24 cellular contexts compared by ENCODE assay signal in genomic region chr21:43819511-43820405, GRCh38.
"Had no signal": no experiment of that assay in that cellular context is flagged by ENCODE, and none has a peak within 500 bp of the region (broad histone marks: within the 10 kb centered on the region; RNA-seq: fewer than 3 reads in every experiment).

No MANE protein-coding gene starts in this region.

- H3K27me3 Mint-ChIP-seq: activated CD4-positive, alpha-beta T cell treated with anti-CD3 and anti-CD28 coated beads, Interleukin-2, amount 10 ng/mL, durations not matched to agents 24 days and 14 days; activated CD8-positive, alpha-beta memory T cell treated with anti-CD3 and anti-CD28 coated beads, Interleukin-2, amount 10 ng/mL, durations not matched to agents 7 days and 5 days; activated CD8-positive, alpha-beta T cell treated with anti-CD3 and anti-CD28 coated beads for 36 hours; activated naive CD8-positive, alpha-beta T cell treated with anti-CD3 and anti-CD28 coated beads, Interleukin-2, amount 50 U/mL, for 24 hours had no signal

- H3K4me1 ChIP-seq: uterus had no signal

- H3K9me3 ChIP-seq: left lung, transverse colon had no signal

- H3K27ac ChIP-seq: stomach, transverse colon, uterus, VCaP had no signal

- H3K36me3 ChIP-seq: left lung, stomach, transverse colon, uterus had no signal

- H3K27me3 ChIP-seq: left lung, transverse colon, uterus had no signal

- H3K4me3 ChIP-seq: left lung, stomach, transverse colon, uterus had no signal

- ATAC-seq: activated CD4-positive, CD25-positive, alpha-beta regulatory T cell treated with anti-CD3 and anti-CD28 coated beads, Interleukin-2, amount 50 U/mL, for 24 hours; activated CD8-positive, alpha-beta memory T cell treated with anti-CD3 and anti-CD28 coated beads, Interleukin-2, amount 10 ng/mL, durations not matched to agents 7 days and 5 days; activated CD8-positive, alpha-beta T cell treated with anti-CD3 and anti-CD28 coated beads for 36 hours; activated naive CD8-positive, alpha-beta T cell treated with anti-CD3 and anti-CD28 coated beads, Interleukin-2, amount 50 U/mL, for 24 hours; left lung; stimulated activated memory B cell treated with anti-CD40 and anti-IgM and Interleukin-4, amounts not matched to agents 10 μg/mL and 1 μg/mL and 100 μg/mL, for 72 hours had no signal

- H3K27ac Mint-ChIP-seq: activated CD4-positive, alpha-beta T cell treated with anti-CD3 and anti-CD28 coated beads, Interleukin-2, amount 10 ng/mL, durations not matched to agents 24 days and 14 days; activated CD8-positive, alpha-beta memory T cell treated with anti-CD3 and anti-CD28 coated beads, Interleukin-2, amount 10 ng/mL, durations not matched to agents 7 days and 5 days; activated CD8-positive, alpha-beta T cell treated with anti-CD3 and anti-CD28 coated beads for 36 hours; activated naive CD8-positive, alpha-beta T cell treated with anti-CD3 and anti-CD28 coated beads, Interleukin-2, amount 50 U/mL, for 24 hours; activated T-helper 1 cell treated with anti-CD3 and anti-CD28 coated beads, Interleukin-12 subunit alpha, Interleukin-12 subunit beta, Interleukin-2, Interleukin-4 antibody, amounts not matched to agents 30 ng/mL and 10 ng/mL and 1 ng/mL, durations not matched to agents 14 hours and 24 hours and 36 hours; memory B cell; stimulated activated memory B cell treated with anti-CD40 and anti-IgM and Interleukin-4, amounts not matched to agents 10 μg/mL and 1 μg/mL and 100 μg/mL, for 72 hours; T-helper 1 cell treated with Interleukin-12 subunit alpha and Interleukin-12 subunit beta and Interleukin-4 antibody, amounts not matched to agents 30 μg/mL and 1 μg/mL, for 36 hours had no signal

- H3K9me3 Mint-ChIP-seq: activated CD4-positive, alpha-beta T cell treated with anti-CD3 and anti-CD28 coated beads, Interleukin-2, amount 10 ng/mL, durations not matched to agents 24 days and 14 days had no signal

- H3K4me3 Mint-ChIP-seq: activated CD4-positive, alpha-beta T cell treated with anti-CD3 and anti-CD28 coated beads, Interleukin-2, amount 10 ng/mL, durations not matched to agents 24 days and 14 days; activated CD8-positive, alpha-beta memory T cell treated with anti-CD3 and anti-CD28 coated beads, Interleukin-2, amount 10 ng/mL, durations not matched to agents 7 days and 5 days; activated CD8-positive, alpha-beta T cell treated with anti-CD3 and anti-CD28 coated beads for 36 hours; activated naive CD8-positive, alpha-beta T cell treated with anti-CD3 and anti-CD28 coated beads, Interleukin-2, amount 50 U/mL, for 24 hours; activated T-helper 1 cell treated with anti-CD3 and anti-CD28 coated beads, Interleukin-12 subunit alpha, Interleukin-12 subunit beta, Interleukin-2, Interleukin-4 antibody, amounts not matched to agents 30 ng/mL and 10 ng/mL and 1 ng/mL, durations not matched to agents 14 hours and 24 hours and 36 hours; memory B cell; nephron progenitor cell; stimulated activated memory B cell treated with anti-CD40 and anti-IgM and Interleukin-4, amounts not matched to agents 10 μg/mL and 1 μg/mL and 100 μg/mL, for 72 hours; T-helper 1 cell treated with Interleukin-12 subunit alpha and Interleukin-12 subunit beta and Interleukin-4 antibody, amounts not matched to agents 30 μg/mL and 1 μg/mL, for 36 hours had no signal

- DNase-seq: activated CD4-positive, alpha-beta T cell treated with anti-CD3 and anti-CD28 coated beads, Interleukin-2, amount 10 ng/mL, durations not matched to agents 24 days and 14 days; activated CD8-positive, alpha-beta memory T cell treated with anti-CD3 and anti-CD28 coated beads, Interleukin-2, amount 10 ng/mL, durations not matched to agents 7 days and 5 days; activated CD8-positive, alpha-beta T cell treated with anti-CD3 and anti-CD28 coated beads for 36 hours; activated gamma-delta T cell; activated naive CD4-positive, alpha-beta T cell treated with anti-CD3 and anti-CD28 coated beads, Interleukin-2, amount 50 U/mL, for 16 hours; activated naive CD8-positive, alpha-beta T cell treated with anti-CD3 and anti-CD28 coated beads, Interleukin-2, amount 50 U/mL, for 24 hours; activated T-cell treated with anti-CD3 and anti-CD28 coated beads for 4 hours; dermis blood vessel endothelial cell; effector CD8-positive, alpha-beta T cell; foreskin melanocyte; nephron progenitor cell; nucleus accumbens; small intestine; stimulated activated CD4-positive, alpha-beta T cell treated with anti-CD3 and anti-CD28 coated beads, Interleukin-15, amount 100 ng/mL, for 24 hours; stomach; transverse colon; uterus had no signal
